In genomic region chr6:1610497-1611321, GRCh38 we compare ENCODE assay signal across 8 cellular contexts. TPM values are rescaled to one million over a fixed set of nuclear protein-coding genes. Genes with fewer than 3 reads are reported as not detected.
A peak's percentile ranks its signal among the peaks of the same experiment; 100 is the strongest.
DNase-seq lines count a peak whose midpoint lies in the region; ATAC-seq and TF ChIP-seq lines count a peak whose summit lies in the region.

No MANE protein-coding gene starts in this region.

- H3K27ac Mint-ChIP-seq in natural killer cell: no peak overlapping the region

- H2AFZ ChIP-seq in GM23248 (peak overlapping the region; percentile 70), PC-9 (peak overlapping the region; percentile 52; the same call in 1 of the 2 replicates)

- no TSS peak for BruUV-seq in PC-9 (replicated peaks; lab: Mats Ljungman, UMichigan)

- no peaks in the 10 kb centered on the region for H3K9me3 ChIP-seq in GM23248 (ENCODE audit: low read depth)
- H3K9me3 ChIP-seq in PC-9 (ENCODE audit: insufficient read depth, low read depth): no peaks in the 10 kb centered on the region
- H3K9me3 ChIP-seq in effector memory CD4-positive, alpha-beta T cell (ENCODE audit: control insufficient read depth, low read length): no peaks in the 10 kb centered on the region

- no peaks in the 10 kb centered on the region for H3K9me3 Mint-ChIP-seq in natural killer cell

- H3K27ac ChIP-seq in GM23248 (peak overlapping the region; percentile 56), PC-9 (peak overlapping the region; percentile 46)
- H3K27ac ChIP-seq in effector memory CD4-positive, alpha-beta T cell (ENCODE audit: insufficient read depth, low read length, poor library complexity, severe bottlenecking): no peak overlapping the region

- peaks cover 39 to 40% of the 10 kb centered on the region in 2 donors for H3K4me1 Mint-ChIP-seq in natural killer cell

- H3F3A ChIP-seq in GM23248 (ENCODE audit: insufficient read depth): peaks cover 13% of the 10 kb centered on the region
- H3F3A ChIP-seq in PC-9 (ENCODE audit: insufficient read depth, low read depth): 0 out of 2 replicates have a peak, but pooled peaks cover 2% of the 10 kb centered on the region

- DNase-seq in D341Med (ENCODE audit: low spot score) (peak; percentile 72), GM23248 (peak; percentile 71), PC-9 (peak in 1 of 2 experiments; percentile 32), natural killer cell (no peak), ureter (ENCODE audit: low spot score) (no peak), sciatic nerve (ENCODE audit: low spot score) (no peak)
- no peak for DNase-seq in effector memory CD4-positive, alpha-beta T cell

- H3K9ac ChIP-seq in GM23248: peak overlapping the region; percentile 75

- no peaks in the 10 kb centered on the region for H3K36me3 Mint-ChIP-seq in natural killer cell

- peaks cover 6% of the 10 kb centered on the region; the same call in 1 of the 2 replicates for H3K4me1 ChIP-seq in GM23248 (ENCODE audit: insufficient read depth)
- H3K4me1 ChIP-seq in PC-9 (replicated peaks; ENCODE audit: insufficient read depth): no peaks in the 10 kb centered on the region; the same call in 1 of the 2 replicates
- H3K4me1 ChIP-seq in effector memory CD4-positive, alpha-beta T cell (ENCODE audit: control insufficient read depth, insufficient read depth, low read length, poor library complexity, severe bottlenecking): peaks cover 48% of the 10 kb centered on the region

- in situ Hi-C loops in GM23248 (cut with MboI): no loop called here

- no peaks in the 10 kb centered on the region for H3K36me3 ChIP-seq in GM23248 (ENCODE audit: low read depth)
- no peaks in the 10 kb centered on the region for H3K36me3 ChIP-seq in PC-9 (ENCODE audit: low read depth)
- no peaks in the 10 kb centered on the region for H3K36me3 ChIP-seq in effector memory CD4-positive, alpha-beta T cell (ENCODE audit: control insufficient read depth, insufficient read depth, low read length)

- H3K4me2 ChIP-seq in GM23248 (ENCODE audit: unreplicated experiment): peak overlapping the region; percentile 89
- peak overlapping the region; percentile 55; the same call in 1 of the 2 replicates for H3K4me2 ChIP-seq in PC-9

- peak overlapping the region; percentile 87 for H3K4me3 Mint-ChIP-seq in natural killer cell

- H4K20me1 ChIP-seq in GM23248 (ENCODE audit: insufficient read depth) (no peaks in the 10 kb centered on the region), PC-9 (ENCODE audit: insufficient read depth) (no peaks in the 10 kb centered on the region)

- intact Hi-C loops in PC-9 (cut with micrococcal nuclease; ENCODE audit: unreplicated experiment) (no loop called here), natural killer cell (cut with micrococcal nuclease) (no loop called here), sciatic nerve (cut with DNase I) (loop anchor here (2.0 to 5.0 kb wide), 2 partner anchors 14 to 492 kb away; no protein-coding TSS in a partner anchor)

- 2 to 3% methylated on average over 61 to 69 of the region's 101 CpGs for WGBS in GM23248 (ENCODE audit: low coverage in 1 of 2, low lambda C conversion rate in 2 of 2, missing lambda C conversion rate in 2 of 2), 2 experiments

- peaks cover 38% of the 10 kb centered on the region for H3K79me2 ChIP-seq in GM23248 (ENCODE audit: insufficient read depth)
- peaks cover 41% of the 10 kb centered on the region for H3K79me2 ChIP-seq in PC-9 (ENCODE audit: low read depth)

- H3K4me3 ChIP-seq in GM23248: peak overlapping the region; percentile 80
- peak overlapping the region; percentile 89 for H3K4me3 ChIP-seq in PC-9
- H3K4me3 ChIP-seq in effector memory CD4-positive, alpha-beta T cell (ENCODE audit: insufficient read depth, low read depth, low read length, poor library complexity, severe bottlenecking): peak overlapping the region; percentile 22

- no peaks in the 10 kb centered on the region for H3K9me2 ChIP-seq in GM23248 (ENCODE audit: insufficient read depth)
- no peaks in the 10 kb centered on the region for H3K9me2 ChIP-seq in PC-9 (ENCODE audit: insufficient read depth)

- ATAC-seq in natural killer cell (peak in 1 of 3 donors; percentile 20), sciatic nerve (no peak), HG03139 (IDR thresholded peaks at IDR 0.05; ENCODE audit: unreplicated experiment) (no peak)

- CTCF ChIA-PET in PC-9 (lab: Charles Lee): interaction anchor here (0.7 kb wide), 1 partner anchor 156 kb away, joined by 5 read pairs; no protein-coding TSS in a partner anchor

- POLR2A ChIA-PET in PC-9 (lab: Charles Lee; ENCODE audit: unreplicated experiment): interaction anchor here (0.6 to 0.8 kb wide), 4 partner anchors 13 to 521 kb away, joined by 3 to 10 read pairs (median 5); no protein-coding TSS in a partner anchor

- peaks cover 34% of the 10 kb centered on the region for H3K27me3 ChIP-seq in GM23248 (replicated peaks; ENCODE audit: insufficient read depth)
- H3K27me3 ChIP-seq in PC-9 (ENCODE audit: insufficient read depth, low read depth): no peaks in the 10 kb centered on the region
- peaks cover 75% of the 10 kb centered on the region for H3K27me3 ChIP-seq in effector memory CD4-positive, alpha-beta T cell (replicated peaks; ENCODE audit: control insufficient read depth, insufficient read depth, low read length, poor library complexity, severe bottlenecking)

- H3K27me3 Mint-ChIP-seq in natural killer cell (ENCODE audit: low read depth in 2 of 2): peaks cover 42 to 50% of the 10 kb centered on the region in 2 donors

- TF ChIP-seq CTCF in PC-9 (conservative IDR thresholded peaks at IDR 0.05) (no peak), natural killer cell (IDR thresholded peaks at IDR 0.05) (no peak)

RNA-seq across cellular contexts. Expression of gene FOXC1, which starts 1.0 kb away (rescaled TPM):
- total RNA-seq in GM23248 (2014; rRNA removed; shearing (Covaris generic)): 11.1 and 13.2 TPM in 2 replicates
- 3.3 and 3.5 TPM in 2 replicates for polyA plus RNA-seq in GM23248 (2016; fragmentation: Nextera tagmentation; extraction: Ambion mirVana)
- total RNA-seq in PC-9 (2021) (16.2 and 18.6 TPM in 2 replicates), natural killer cell (under 1 TPM in 2 of 3 donors, not detected in 1; 0.16 to 0.21 TPM), ureter (41.9 TPM), sciatic nerve (61.8 TPM)

Comparison
In these comparisons a context has a peak if more than half of its experiments do, and no peak if none do; other contexts are left out.
1. DNase-seq: peak in D341Med (single experiment) and GM23248 (single experiment); none in effector memory CD4-positive, alpha-beta T cell (0 of 3), natural killer cell (single experiment), ureter (single experiment) and sciatic nerve (single experiment).
2. H3K4me3 ChIP-seq: peak in every context shown above with its lines; median percentile 89 in PC-9; 80 in GM23248; 22 in effector memory CD4-positive, alpha-beta T cell.
3. RNA of gene FOXC1, which starts 1.0 kb away (total RNA-seq): 61.8 TPM in sciatic nerve (single experiment), 41.9 TPM in ureter (single experiment), 16.2 to 18.6 TPM in PC-9 and 11.1 to 13.2 TPM in GM23248; 0.16 to 0.21 TPM in natural killer cell; every median in the first group is over 10 times any median in the second.